21 cellular contexts compared by ENCODE assay signal in genomic region chr11:35193767-35194166, GRCh38. TPM values are rescaled to one million over a fixed set of nuclear protein-coding genes. Genes with fewer than 3 reads are reported as not detected.
DNase-seq lines count a peak whose midpoint lies in the region; ATAC-seq and TF ChIP-seq lines count a peak whose summit lies in the region.
"Had no signal": no experiment of that assay in that cellular context is flagged by ENCODE, and none has a peak within 500 bp of the region (broad histone marks: within the 10 kb centered on the region; RNA-seq: fewer than 3 reads in every experiment).

No MANE protein-coding gene starts in this region.

- H3K36me3 Mint-ChIP-seq in activated CD4-positive, alpha-beta memory T cell treated with anti-CD3 and anti-CD28 coated beads for 36 hours: peaks cover 92% of the 10 kb centered on the region
- H3K36me3 Mint-ChIP-seq in activated CD4-positive, alpha-beta memory T cell treated with anti-CD3 and anti-CD28 coated beads, Interleukin-2, amount 10 ng/mL, durations not matched to agents 7 days and 5 days (ENCODE audit: low read depth): peaks cover 100% of the 10 kb centered on the region
- H3K36me3 Mint-ChIP-seq in CD8-positive, alpha-beta T cell: peaks cover 99% of the 10 kb centered on the region
- H3K36me3 Mint-ChIP-seq in T-cell: peaks cover 95% of the 10 kb centered on the region
- H3K36me3 Mint-ChIP-seq in naive thymus-derived CD8-positive, alpha-beta T cell: peaks cover 46 to 100% (median 91%) of the 10 kb centered on the region in 3 donors

- no peaks in the 10 kb centered on the region for H3K9me3 Mint-ChIP-seq in activated CD4-positive, alpha-beta memory T cell treated with anti-CD3 and anti-CD28 coated beads for 36 hours
- H3K9me3 Mint-ChIP-seq in activated CD4-positive, alpha-beta memory T cell treated with anti-CD3 and anti-CD28 coated beads, Interleukin-2, amount 10 ng/mL, durations not matched to agents 7 days and 5 days: no peaks in the 10 kb centered on the region
- no peaks in the 10 kb centered on the region for H3K9me3 Mint-ChIP-seq in CD8-positive, alpha-beta T cell
- no peaks in the 10 kb centered on the region for H3K9me3 Mint-ChIP-seq in T-cell
- H3K9me3 Mint-ChIP-seq in naive thymus-derived CD8-positive, alpha-beta T cell: no peaks in the 10 kb centered on the region
- H3K9me3 Mint-ChIP-seq: neural crest cell had no signal

- H3K27me3 Mint-ChIP-seq in activated CD4-positive, alpha-beta memory T cell treated with anti-CD3 and anti-CD28 coated beads for 36 hours: no peaks in the 10 kb centered on the region
- H3K27me3 Mint-ChIP-seq in activated CD4-positive, alpha-beta memory T cell treated with anti-CD3 and anti-CD28 coated beads, Interleukin-2, amount 10 ng/mL, durations not matched to agents 7 days and 5 days: no peaks in the 10 kb centered on the region
- H3K27me3 Mint-ChIP-seq in CD8-positive, alpha-beta T cell (ENCODE audit: low read depth): no peaks in the 10 kb centered on the region
- no peaks in the 10 kb centered on the region for H3K27me3 Mint-ChIP-seq in T-cell
- H3K27me3 Mint-ChIP-seq in naive thymus-derived CD8-positive, alpha-beta T cell: no peaks in the 10 kb centered on the region

- no peak overlapping the region for H3K4me3 ChIP-seq in CD8-positive, alpha-beta T cell (ENCODE audit: low read depth, low read length)
- H3K4me3 ChIP-seq: adrenal gland, pancreas had no signal

- peaks cover 66% of the 10 kb centered on the region for H3K36me3 ChIP-seq in CD8-positive, alpha-beta T cell (ENCODE audit: insufficient read depth, low read length)

- no peak for TF ChIP-seq CTCF in CD8-positive, alpha-beta T cell (IDR thresholded peaks at IDR 0.05)

- intact Hi-C loops in activated CD4-positive, alpha-beta memory T cell treated with anti-CD3 and anti-CD28 coated beads for 36 hours (cut with micrococcal nuclease): no loop called here
- intact Hi-C loops in CD8-positive, alpha-beta T cell (cut with DNase I, micrococcal nuclease): loop anchor here in 1 of 2 experiments (2.0 to 10.0 kb wide), 3 partner anchors 15 to 201 kb away; no protein-coding TSS in a partner anchor

- no peak overlapping the region for H3K4me3 Mint-ChIP-seq in activated CD4-positive, alpha-beta memory T cell treated with anti-CD3 and anti-CD28 coated beads for 36 hours
- H3K4me3 Mint-ChIP-seq in activated CD4-positive, alpha-beta memory T cell treated with anti-CD3 and anti-CD28 coated beads, Interleukin-2, amount 10 ng/mL, durations not matched to agents 7 days and 5 days: no peak overlapping the region
- no peak overlapping the region for H3K4me3 Mint-ChIP-seq in CD8-positive, alpha-beta T cell
- peak overlapping the region in 1 of 3 donors; percentile 23 for H3K4me3 Mint-ChIP-seq in T-cell
- H3K4me3 Mint-ChIP-seq in naive thymus-derived CD8-positive, alpha-beta T cell: peak overlapping the region in 4 of 10 donors; percentile 10 to 24 (median 20)
- H3K4me3 Mint-ChIP-seq: CD14-positive monocyte, neural crest cell had no signal

- peaks cover 55% of the 10 kb centered on the region for H3K4me1 ChIP-seq in CD8-positive, alpha-beta T cell (ENCODE audit: insufficient read depth, low read length)
- H3K4me1 ChIP-seq: pancreas had no signal

- CTCF ChIA-PET in activated CD4-positive, alpha-beta memory T cell treated with anti-CD3 and anti-CD28 coated beads for 36 hours (lab: Charles Lee): interaction anchor here (0.7 to 0.8 kb wide), 2 partner anchors 43 to 740 kb away, joined by 3 to 4 read pairs; no protein-coding TSS in a partner anchor
- CTCF ChIA-PET in activated CD4-positive, alpha-beta memory T cell treated with anti-CD3 and anti-CD28 coated beads, Interleukin-2, amount 10 ng/mL, durations not matched to agents 7 days and 5 days (lab: Charles Lee): no interaction called here
- CTCF ChIA-PET in CD8-positive, alpha-beta T cell (lab: Charles Lee): interaction anchor here (1.3 to 1.6 kb wide), 2 partner anchors 27 to 198 kb away, joined by 3 to 4 read pairs; no protein-coding TSS in a partner anchor
- CTCF ChIA-PET in T-cell (lab: Charles Lee): interaction anchor here (0.6 to 1.1 kb wide), 2 partner anchors 24 to 31 kb away, joined by 3 read pairs; no protein-coding TSS in a partner anchor

- H3K27me3 ChIP-seq in CD8-positive, alpha-beta T cell (ENCODE audit: insufficient read depth, low read length): no peaks in the 10 kb centered on the region
- H3K27me3 ChIP-seq: adrenal gland, pancreas had no signal

- no peak for ATAC-seq in CD8-positive, alpha-beta T cell
- ATAC-seq in T-cell (replicated peaks in 1 of 4): peak in 1 of 4 experiments; percentile 27
- peak in 1 of 2 donors; percentile 53 for ATAC-seq in naive thymus-derived CD8-positive, alpha-beta T cell
- no peak for ATAC-seq in HG03025 (IDR thresholded peaks at IDR 0.05; ENCODE audit: low FRiP score, unreplicated experiment)
- no peak for ATAC-seq in HG03439 (IDR thresholded peaks at IDR 0.05; ENCODE audit: unreplicated experiment)
- ATAC-seq: left cardiac atrium, pancreas had no signal

- H3K9me3 ChIP-seq in CD8-positive, alpha-beta T cell (ENCODE audit: low read length): no peaks in the 10 kb centered on the region
- H3K9me3 ChIP-seq: adrenal gland, pancreas had no signal

- H3K27ac Mint-ChIP-seq in activated CD4-positive, alpha-beta memory T cell treated with anti-CD3 and anti-CD28 coated beads for 36 hours: peak overlapping the region; percentile 30
- no peak overlapping the region for H3K27ac Mint-ChIP-seq in activated CD4-positive, alpha-beta memory T cell treated with anti-CD3 and anti-CD28 coated beads, Interleukin-2, amount 10 ng/mL, durations not matched to agents 7 days and 5 days
- H3K27ac Mint-ChIP-seq in CD8-positive, alpha-beta T cell: peak overlapping the region; percentile 75
- peak overlapping the region; percentile 67 to 82 for H3K27ac Mint-ChIP-seq in T-cell
- peak overlapping the region; percentile 45 to 89 (median 72) for H3K27ac Mint-ChIP-seq in naive thymus-derived CD8-positive, alpha-beta T cell

- peaks cover 89% of the 10 kb centered on the region for H3K4me1 Mint-ChIP-seq in activated CD4-positive, alpha-beta memory T cell treated with anti-CD3 and anti-CD28 coated beads for 36 hours (ENCODE audit: low read depth)
- H3K4me1 Mint-ChIP-seq in activated CD4-positive, alpha-beta memory T cell treated with anti-CD3 and anti-CD28 coated beads, Interleukin-2, amount 10 ng/mL, durations not matched to agents 7 days and 5 days: peaks cover 31% of the 10 kb centered on the region
- peaks cover 97% of the 10 kb centered on the region for H3K4me1 Mint-ChIP-seq in CD8-positive, alpha-beta T cell (ENCODE audit: low read depth)
- peaks cover 93 to 96% (median 95%) of the 10 kb centered on the region in 3 donors for H3K4me1 Mint-ChIP-seq in T-cell
- peaks cover 47 to 96% (median 92%) of the 10 kb centered on the region in 4 donors for H3K4me1 Mint-ChIP-seq in naive thymus-derived CD8-positive, alpha-beta T cell

- no peak for DNase-seq in activated CD4-positive, alpha-beta memory T cell treated with anti-CD3 and anti-CD28 coated beads for 36 hours
- DNase-seq in activated CD4-positive, alpha-beta memory T cell treated with anti-CD3 and anti-CD28 coated beads, Interleukin-2, amount 10 ng/mL, durations not matched to agents 7 days and 5 days: no peak
- DNase-seq in CD8-positive, alpha-beta T cell: no peak
- DNase-seq in T-cell (no peak), T-helper 9 cell (no peak)
- no peak for DNase-seq in naive thymus-derived CD8-positive, alpha-beta T cell
- DNase-seq: activated CD4-positive, CD25-positive, alpha-beta regulatory T cell; adrenal gland; hypothalamus; left cardiac atrium; MM.1S; NCI-H1105 treated with DMSO at 0.1 percent for 48 hours; NCI-H187 treated with DMSO at 0.1 percent for 48 hours; NCI-H2171; pancreas; T-helper 1 cell had no signal

- no peak overlapping the region for H3K27ac ChIP-seq in CD8-positive, alpha-beta T cell (ENCODE audit: low read depth, low read length)
- H3K27ac ChIP-seq: adrenal gland, pancreas, RWPE1 had no signal

- POLR2A ChIA-PET in activated CD4-positive, alpha-beta memory T cell treated with anti-CD3 and anti-CD28 coated beads for 36 hours (lab: Charles Lee): no interaction called here
- POLR2A ChIA-PET in activated CD4-positive, alpha-beta memory T cell treated with anti-CD3 and anti-CD28 coated beads, Interleukin-2, amount 10 ng/mL, durations not matched to agents 7 days and 5 days (lab: Charles Lee): interaction anchor here (1.4 kb wide), 1 partner anchor 55 kb away, joined by 3 read pairs; the partner anchor contains the start of gene CD44
- POLR2A ChIA-PET in CD8-positive, alpha-beta T cell (lab: Charles Lee): interaction anchor here (1.5 kb wide), 1 partner anchor 11 kb away, joined by 6 read pairs; no protein-coding TSS in a partner anchor
- POLR2A ChIA-PET in T-cell (lab: Charles Lee): interaction anchor here (0.6 to 1.1 kb wide), 5 partner anchors 9 to 201 kb away, joined by 3 to 5 read pairs (median 4); no protein-coding TSS in a partner anchor
- POLR2A ChIA-PET in naive thymus-derived CD8-positive, alpha-beta T cell (lab: Charles Lee): interaction anchor here (2.9 to 4.8 kb wide), 2 partner anchors 10 to 15 kb away, joined by 12 to 29 read pairs; no protein-coding TSS in a partner anchor

RNA-seq across cellular contexts. Expression of gene CD44, which starts 54.8 kb away (rescaled TPM):
- 100 to 1,000 TPM; 440 to 442 TPM for total RNA-seq in activated CD4-positive, alpha-beta memory T cell treated with anti-CD3 and anti-CD28 coated beads for 36 hours
- total RNA-seq in activated CD4-positive, alpha-beta memory T cell treated with anti-CD3 and anti-CD28 coated beads, Interleukin-2, amount 10 ng/mL, durations not matched to agents 7 days and 5 days: 100 to 1,000 TPM; 634 to 645 TPM
- total RNA-seq in CD8-positive, alpha-beta T cell: 1,000 to 10,000 TPM; 1,070 to 1,104 TPM
- 1,000 to 10,000 TPM in 1 of 5 donors, 100 to 1,000 TPM in 4; 732 to 1,108 (median 781) TPM for total RNA-seq in T-cell
- 100 to 1,000 TPM; 650 to 703 TPM for total RNA-seq in naive thymus-derived CD8-positive, alpha-beta T cell
- polyA plus RNA-seq in naive thymus-derived CD8-positive, alpha-beta T cell: 100 to 1,000 TPM; 291 TPM
